1 cellular context compared by ENCODE assay signal in the genomic region with DNA sequence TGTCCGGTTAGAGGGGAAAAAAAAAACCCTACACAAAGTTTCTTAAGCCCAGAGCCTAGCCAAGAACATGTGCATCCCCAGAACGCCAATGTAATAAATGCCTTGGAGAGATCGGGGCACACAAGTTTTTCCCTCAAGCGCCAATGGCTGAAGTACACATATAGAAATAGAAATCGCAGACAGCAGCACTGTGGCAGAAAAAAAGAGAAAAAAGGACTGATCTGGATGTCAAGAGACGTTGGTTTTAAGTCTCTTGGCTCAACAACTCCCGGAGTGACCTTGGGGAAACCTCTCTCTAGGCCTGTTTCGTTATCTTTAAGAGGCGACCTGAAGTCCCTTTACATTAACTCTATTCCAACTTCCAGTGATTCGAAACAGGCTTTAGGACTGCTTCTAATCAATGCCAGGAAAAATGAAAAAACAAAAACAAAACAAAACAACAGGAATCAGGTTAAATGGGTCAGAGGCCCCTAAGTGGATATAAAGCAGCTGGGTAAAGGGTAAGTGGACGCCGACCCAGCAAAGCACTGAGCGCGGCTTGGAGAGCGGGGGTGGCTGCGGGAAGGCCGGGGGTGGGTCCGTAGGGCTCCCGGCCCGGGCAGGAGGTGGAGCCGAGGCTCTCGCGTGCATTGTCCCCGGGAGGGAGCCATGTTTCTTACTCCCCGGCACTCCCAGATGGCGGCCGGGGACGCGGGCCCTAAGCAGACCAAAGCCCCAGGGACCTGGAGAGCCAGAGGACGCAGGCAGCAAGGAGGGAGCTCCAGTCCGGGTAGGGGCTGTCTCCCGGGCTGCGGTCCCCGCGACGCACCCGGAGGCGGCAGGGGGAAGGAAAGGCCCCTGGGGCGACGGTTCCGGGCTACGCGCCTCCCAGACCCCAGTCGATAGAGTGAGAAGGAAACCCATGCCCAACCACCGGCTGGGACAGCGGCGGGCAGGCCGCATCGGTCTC.
TF ChIP-seq lines count a peak whose summit lies in the region.

No MANE protein-coding gene starts in this region.

TF ChIP-seq in GM12878, 131 proteins besides CTCF, POLR2A, EP300 and RAD21:
- TF ChIP-seq IRF5 (IDR thresholded peaks at IDR 0.05; ENCODE audit: borderline replicate concordance), result no peak
- TF ChIP-seq SMAD1 (IDR thresholded peaks at IDR 0.05; ENCODE audit: low read depth, partially characterized antibody), result peak; percentile 21
- no peak for TF ChIP-seq SREBF1 (IDR thresholded peaks at IDR 0.05; ENCODE audit: low read length)
- peak; percentile 22; the same call in 1 of the 2 replicates for TF ChIP-seq MTA3 (IDR thresholded peaks at IDR 0.05; ENCODE audit: borderline replicate concordance, low read length)
- TF ChIP-seq, protein P1, sequence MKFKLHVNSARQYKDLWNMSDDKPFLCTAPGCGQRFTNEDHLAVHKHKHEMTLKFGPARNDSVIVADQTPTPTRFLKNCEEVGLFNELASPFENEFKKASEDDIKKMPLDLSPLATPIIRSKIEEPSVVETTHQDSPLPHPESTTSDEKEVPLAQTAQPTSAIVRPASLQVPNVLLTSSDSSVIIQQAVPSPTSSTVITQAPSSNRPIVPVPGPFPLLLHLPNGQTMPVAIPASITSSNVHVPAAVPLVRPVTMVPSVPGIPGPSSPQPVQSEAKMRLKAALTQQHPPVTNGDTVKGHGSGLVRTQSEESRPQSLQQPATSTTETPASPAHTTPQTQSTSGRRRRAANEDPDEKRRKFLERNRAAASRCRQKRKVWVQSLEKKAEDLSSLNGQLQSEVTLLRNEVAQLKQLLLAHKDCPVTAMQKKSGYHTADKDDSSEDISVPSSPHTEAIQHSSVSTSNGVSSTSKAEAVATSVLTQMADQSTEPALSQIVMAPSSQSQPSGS (IDR thresholded peaks at IDR 0.05; ENCODE audit: low read length), result peak; percentile 20; the same call in 1 of the 2 replicates
- TF ChIP-seq ZNF207 (IDR thresholded peaks at IDR 0.05; ENCODE audit: borderline replicate concordance), result peak; percentile 7; the same call in 1 of the 2 replicates
- TF ChIP-seq, protein P2, sequence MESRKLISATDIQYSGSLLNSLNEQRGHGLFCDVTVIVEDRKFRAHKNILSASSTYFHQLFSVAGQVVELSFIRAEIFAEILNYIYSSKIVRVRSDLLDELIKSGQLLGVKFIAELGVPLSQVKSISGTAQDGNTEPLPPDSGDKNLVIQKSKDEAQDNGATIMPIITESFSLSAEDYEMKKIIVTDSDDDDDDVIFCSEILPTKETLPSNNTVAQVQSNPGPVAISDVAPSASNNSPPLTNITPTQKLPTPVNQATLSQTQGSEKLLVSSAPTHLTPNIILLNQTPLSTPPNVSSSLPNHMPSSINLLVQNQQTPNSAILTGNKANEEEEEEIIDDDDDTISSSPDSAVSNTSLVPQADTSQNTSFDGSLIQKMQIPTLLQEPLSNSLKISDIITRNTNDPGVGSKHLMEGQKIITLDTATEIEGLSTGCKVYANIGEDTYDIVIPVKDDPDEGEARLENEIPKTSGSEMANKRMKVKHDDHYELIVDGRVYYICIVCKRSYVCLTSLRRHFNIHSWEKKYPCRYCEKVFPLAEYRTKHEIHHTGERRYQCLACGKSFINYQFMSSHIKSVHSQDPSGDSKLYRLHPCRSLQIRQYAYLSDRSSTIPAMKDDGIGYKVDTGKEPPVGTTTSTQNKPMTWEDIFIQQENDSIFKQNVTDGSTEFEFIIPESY (IDR thresholded peaks at IDR 0.05), result no peak
- TF ChIP-seq SRF (IDR thresholded peaks at IDR 0.05; ENCODE audit: low read depth in 2 of 2, low read length in 2 of 2), result 0 out of 4 replicates have a peak, but pooled peaks of 1 of the 2 experiments have one; percentile 17
- peak in 1 of 2 experiments; percentile 75; a peak in 2 of 4 replicates for TF ChIP-seq BHLHE40 (IDR thresholded peaks at IDR 0.05; ENCODE audit: borderline replicate concordance in 1 of 2, low read depth in 2 of 2, low read length in 1 of 2)
- peak; percentile 37; the same call in 1 of the 2 replicates for TF ChIP-seq IKZF1 (conservative IDR thresholded peaks at IDR 0.05)
- 0 out of 2 replicates have a peak, but pooled peaks have one; percentile 23 for TF ChIP-seq BACH1 (IDR thresholded peaks at IDR 0.05; ENCODE audit: borderline replicate concordance)
- peak; percentile 16; the same call in 1 of the 2 replicates for TF ChIP-seq RUNX3 (IDR thresholded peaks at IDR 0.05; ENCODE audit: low read length)
- 0 out of 2 replicates have a peak, but pooled peaks have one; percentile 9 for TF ChIP-seq TCF12 (IDR thresholded peaks at IDR 0.05; ENCODE audit: low read depth, low read length)
- TF ChIP-seq, protein P3, sequence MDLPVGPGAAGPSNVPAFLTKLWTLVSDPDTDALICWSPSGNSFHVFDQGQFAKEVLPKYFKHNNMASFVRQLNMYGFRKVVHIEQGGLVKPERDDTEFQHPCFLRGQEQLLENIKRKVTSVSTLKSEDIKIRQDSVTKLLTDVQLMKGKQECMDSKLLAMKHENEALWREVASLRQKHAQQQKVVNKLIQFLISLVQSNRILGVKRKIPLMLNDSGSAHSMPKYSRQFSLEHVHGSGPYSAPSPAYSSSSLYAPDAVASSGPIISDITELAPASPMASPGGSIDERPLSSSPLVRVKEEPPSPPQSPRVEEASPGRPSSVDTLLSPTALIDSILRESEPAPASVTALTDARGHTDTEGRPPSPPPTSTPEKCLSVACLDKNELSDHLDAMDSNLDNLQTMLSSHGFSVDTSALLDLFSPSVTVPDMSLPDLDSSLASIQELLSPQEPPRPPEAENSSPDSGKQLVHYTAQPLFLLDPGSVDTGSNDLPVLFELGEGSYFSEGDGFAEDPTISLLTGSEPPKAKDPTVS (IDR thresholded peaks at IDR 0.05; ENCODE audit: low read depth, low read length), result no peak
- 0 out of 2 replicates have a peak, but pooled peaks have one; percentile 45 for TF ChIP-seq ZBED1 (IDR thresholded peaks at IDR 0.05; ENCODE audit: borderline replicate concordance)
- no peak for TF ChIP-seq IRF4 (IDR thresholded peaks at IDR 0.05; ENCODE audit: low read depth, low read length)
- peak; percentile 22 for TF ChIP-seq MYC (IDR thresholded peaks at IDR 0.05; ENCODE audit: insufficient read depth, insufficient read length, insufficient replicate concordance, low read length, severe bottlenecking)
- TF ChIP-seq EGR1 (IDR thresholded peaks at IDR 0.05; ENCODE audit: borderline replicate concordance in 1 of 2, low read depth in 2 of 2, low read length in 2 of 2), result peak in 1 of 2 experiments; percentile 97; a peak in 2 of 3 replicates
- TF ChIP-seq PRDM15 (CRISPR knock-in tag; IDR thresholded peaks at IDR 0.05), result no peak
- no peak for TF ChIP-seq PAX8 (IDR thresholded peaks at IDR 0.05)
- TF ChIP-seq SIN3A (IDR thresholded peaks at IDR 0.05; ENCODE audit: low read depth, low read length), result 0 out of 2 replicates have a peak, but pooled peaks have one; percentile 20
- TF ChIP-seq CREB1 (IDR thresholded peaks at IDR 0.05; ENCODE audit: low read depth), result no peak
- TF ChIP-seq HDAC2 (IDR thresholded peaks at IDR 0.05), result no peak
- no peak for TF ChIP-seq ATF7 (IDR thresholded peaks at IDR 0.05; ENCODE audit: low read depth)
- no peak for TF ChIP-seq ZNF622 (IDR thresholded peaks at IDR 0.05)
- no peak for TF ChIP-seq NR2C2 (IDR thresholded peaks at IDR 0.05; ENCODE audit: borderline replicate concordance, control insufficient read depth, insufficient read length, low read depth)
- TF ChIP-seq ZSCAN29 (IDR thresholded peaks at IDR 0.05), result no peak
- TF ChIP-seq NFIC (IDR thresholded peaks at IDR 0.05; ENCODE audit: low read depth, low read length), result peak; percentile 7; the same call in 1 of the 2 replicates
- TF ChIP-seq LARP7 (IDR thresholded peaks at IDR 0.05), result peak; percentile 77
- TF ChIP-seq SIX5 (IDR thresholded peaks at IDR 0.05; ENCODE audit: low read depth, low read length, severe bottlenecking), result no peak
- peak; percentile 94 for TF ChIP-seq YY1 (IDR thresholded peaks at IDR 0.05; ENCODE audit: low read depth, low read length)
- no peak for TF ChIP-seq SUPT20H (IDR thresholded peaks at IDR 0.05; ENCODE audit: borderline replicate concordance, control insufficient read depth, low read depth, low read length)
- TF ChIP-seq CHD2 (IDR thresholded peaks at IDR 0.05; ENCODE audit: borderline replicate concordance, low read depth, low read length), result peak; percentile 81
- TF ChIP-seq ASH2L (IDR thresholded peaks at IDR 0.05; ENCODE audit: borderline replicate concordance, low read depth), result peak; percentile 68; the same call in 1 of the 2 replicates
- peak; percentile 42 to 59 for TF ChIP-seq IKZF2 (IDR thresholded peaks at IDR 0.05)
- TF ChIP-seq, protein P4, sequence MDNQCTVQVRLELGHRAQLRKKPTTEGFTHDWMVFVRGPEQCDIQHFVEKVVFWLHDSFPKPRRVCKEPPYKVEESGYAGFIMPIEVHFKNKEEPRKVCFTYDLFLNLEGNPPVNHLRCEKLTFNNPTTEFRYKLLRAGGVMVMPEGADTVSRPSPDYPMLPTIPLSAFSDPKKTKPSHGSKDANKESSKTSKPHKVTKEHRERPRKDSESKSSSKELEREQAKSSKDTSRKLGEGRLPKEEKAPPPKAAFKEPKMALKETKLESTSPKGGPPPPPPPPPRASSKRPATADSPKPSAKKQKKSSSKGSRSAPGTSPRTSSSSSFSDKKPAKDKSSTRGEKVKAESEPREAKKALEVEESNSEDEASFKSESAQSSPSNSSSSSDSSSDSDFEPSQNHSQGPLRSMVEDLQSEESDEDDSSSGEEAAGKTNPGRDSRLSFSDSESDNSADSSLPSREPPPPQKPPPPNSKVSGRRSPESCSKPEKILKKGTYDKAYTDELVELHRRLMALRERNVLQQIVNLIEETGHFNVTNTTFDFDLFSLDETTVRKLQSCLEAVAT (IDR thresholded peaks at IDR 0.05), result peak; percentile 48; the same call in 1 of the 2 replicates
- TF ChIP-seq GATAD2B (conservative IDR thresholded peaks at IDR 0.05; ENCODE audit: low read depth), result peak; percentile 77
- peak; percentile 30; the same call in 1 of the 2 replicates for TF ChIP-seq HCFC1 (IDR thresholded peaks at IDR 0.05; ENCODE audit: low read length)
- TF ChIP-seq HDGF (IDR thresholded peaks at IDR 0.05), result peak; percentile 78; the same call in 1 of the 2 replicates
- peak; percentile 29; the same call in 2 of the 3 replicates for TF ChIP-seq POU2F2 (IDR thresholded peaks at IDR 0.05; ENCODE audit: borderline replicate concordance, low read depth, low read length)
- TF ChIP-seq NBN (IDR thresholded peaks at IDR 0.05), result peak; percentile 54
- peak; percentile 51; the same call in 1 of the 2 replicates for TF ChIP-seq BRCA1 (IDR thresholded peaks at IDR 0.05; ENCODE audit: low read depth, low read length)
- no peak for TF ChIP-seq KDM1A (IDR thresholded peaks at IDR 0.05; ENCODE audit: borderline replicate concordance)
- TF ChIP-seq NR2F1 (conservative IDR thresholded peaks at IDR 0.05), result peak; percentile 17; the same call in 1 of the 2 replicates
- TF ChIP-seq TAF1 (IDR thresholded peaks at IDR 0.05; ENCODE audit: borderline replicate concordance, low read depth, low read length), result peak; percentile 75; the same call in 1 of the 2 replicates
- TF ChIP-seq TCF3 (IDR thresholded peaks at IDR 0.05; ENCODE audit: borderline replicate concordance, insufficient read depth, low read depth, low read length), result 0 out of 2 replicates have a peak, but pooled peaks have one; percentile 6
- TF ChIP-seq MEF2B (IDR thresholded peaks at IDR 0.05; ENCODE audit: partially characterized antibody, poor library complexity, severe bottlenecking), result peak; percentile 58
TF ChIP-seq in GM12878: peak in this region for 31.
